Comparison of ENCODE assay signal across 8 cellular contexts in genomic region chr17:47840742-47841487, GRCh38. TPM values are rescaled to one million over a fixed set of nuclear protein-coding genes. Genes with fewer than 3 reads are reported as not detected.
A peak's percentile ranks its signal among the peaks of the same experiment; 100 is the strongest.
DNase-seq lines count a peak whose midpoint lies in the region; ATAC-seq, FAIRE-seq and TF ChIP-seq lines count a peak whose summit lies in the region.

TSS of gene SCRN2 (minus strand) at chr17:47841273. CDS start at chr17:47840843, 430 bp downstream.

- H3K9me3 ChIP-seq in HepG2 (ENCODE audit: low read length) = no peaks in the 10 kb centered on the region

- FAIRE-seq in HepG2 (lab: Jason Lieb, UNC) = peak; percentile 83

- peak within 1 kb of the TSS; percentile 91 for H3K27ac Mint-ChIP-seq in activated CD4-positive, alpha-beta T cell treated with anti-CD3 and anti-CD28 coated beads, Interleukin-2, amount 10 ng/mL, durations not matched to agents 7 days and 5 days

- CTCF ChIA-PET in activated CD4-positive, alpha-beta T cell treated with anti-CD3 and anti-CD28 coated beads, Interleukin-2, amount 10 ng/mL, durations not matched to agents 7 days and 5 days (lab: Charles Lee) = interaction anchor here (0.6 to 19.1 kb wide), 31 partner anchors 9 to 179 kb away, joined by 3 to 344 read pairs (median 5); partner anchors contain the start of genes LRRC46, MRPL10, SP2 and SP6
- CTCF ChIA-PET in HepG2 (lab: Yijun Ruan, JAX; ENCODE audit: low intra/inter-chr PET ratio, low total read pairs) = interaction anchor here (0.6 to 5.6 kb wide), 4 partner anchors 48 to 177 kb away, joined by 3 to 162 read pairs (median 7); partner anchors contain the start of genes CDK5RAP3 and SP2

- intact Hi-C loops in HepG2 (cut with micrococcal nuclease; ENCODE audit: unreplicated experiment) = loop anchor here (1.0 kb wide), 4 partner anchors 49 to 177 kb away; no protein-coding TSS in a partner anchor

- peak within 1 kb of the TSS; percentile 80 to 95 (median 84) for H3K4me3 ChIP-seq in HepG2 (replicated peaks in 1 of 3; ENCODE audit: insufficient read depth in 1 of 3, low read depth in 2 of 3, low read length in 3 of 3)

- POLR2A ChIA-PET in activated CD4-positive, alpha-beta T cell treated with anti-CD3 and anti-CD28 coated beads, Interleukin-2, amount 10 ng/mL, durations not matched to agents 7 days and 5 days (lab: Charles Lee) = interaction anchor here (1.0 kb wide), 1 partner anchor 51 kb away, joined by 3 read pairs; no protein-coding TSS in a partner anchor
- POLR2A ChIA-PET in HepG2 (lab: Yijun Ruan, JAX) = interaction anchor here (0.9 to 2.8 kb wide), 17 partner anchors 10 to 192 kb away, joined by 3 to 56 read pairs (median 5); partner anchors contain the start of genes CDK5RAP3, KPNB1, LRRC46 and MRPL10

- H3K4me3 Mint-ChIP-seq in activated CD4-positive, alpha-beta T cell treated with anti-CD3 and anti-CD28 coated beads, Interleukin-2, amount 10 ng/mL, durations not matched to agents 7 days and 5 days = peak within 1 kb of the TSS; percentile 98

- H3K27ac ChIP-seq in HepG2 (ENCODE audit: extremely low read length, insufficient read depth, low read length) = peak within 1 kb of the TSS; percentile 66

- no peaks in the 10 kb centered on the region for H3K9me3 Mint-ChIP-seq in activated CD4-positive, alpha-beta T cell treated with anti-CD3 and anti-CD28 coated beads, Interleukin-2, amount 10 ng/mL, durations not matched to agents 7 days and 5 days

- TF ChIP-seq POLR2A in GM18951 (IDR thresholded peaks at IDR 0.05; ENCODE audit: extremely low read depth, insufficient read depth, insufficient read length) = peak; percentile 56
- TF ChIP-seq POLR2A in HepG2 (IDR thresholded peaks at IDR 0.05; ENCODE audit: insufficient read depth in 1 of 2, low read depth in 2 of 2, low read length in 2 of 2) = peak; percentile 40 to 78; a peak in 3 of 4 replicates

- peaks cover 17% of the 10 kb centered on the region for H3K27me3 Mint-ChIP-seq in activated CD4-positive, alpha-beta T cell treated with anti-CD3 and anti-CD28 coated beads, Interleukin-2, amount 10 ng/mL, durations not matched to agents 7 days and 5 days

- under 1% methylated on average over 48 of the region's 55 CpGs for WGBS in HepG2 (ENCODE audit: low lambda C conversion rate)

- H3K27me3 ChIP-seq in HepG2 (ENCODE audit: control insufficient read depth in 1 of 2, insufficient read depth in 2 of 2, low read length in 2 of 2) = no peaks in the 10 kb centered on the region; a peak in 1 of 5 replicates

- ATAC-seq in HG03432 (IDR thresholded peaks at IDR 0.05; ENCODE audit: unreplicated experiment) (peak; percentile 88), HepG2 (peak; percentile 86)

- peaks cover 3% of the 10 kb centered on the region for H3K36me3 Mint-ChIP-seq in activated CD4-positive, alpha-beta T cell treated with anti-CD3 and anti-CD28 coated beads, Interleukin-2, amount 10 ng/mL, durations not matched to agents 7 days and 5 days (ENCODE audit: low read depth)

- H2AFZ ChIP-seq in HepG2 (ENCODE audit: low read length) = peak within 1 kb of the TSS; percentile 42

- TF ChIP-seq RAD21 in HepG2 (CRISPR knock-in tag; IDR thresholded peaks at IDR 0.05) = peak; percentile 99

- peaks cover 37% of the 10 kb centered on the region for H3K4me1 Mint-ChIP-seq in activated CD4-positive, alpha-beta T cell treated with anti-CD3 and anti-CD28 coated beads, Interleukin-2, amount 10 ng/mL, durations not matched to agents 7 days and 5 days

- TF ChIP-seq EP300 in HepG2 (IDR thresholded peaks at IDR 0.05; ENCODE audit: low read depth in 2 of 2, low read length in 2 of 2) (0 out of 4 replicates have a peak, but pooled peaks of 1 of the 2 experiments have one; percentile 15), HepG2 (CRISPR knock-in tag; IDR thresholded peaks at IDR 0.05; ENCODE audit: borderline replicate concordance) (no peak)

- no peaks in the 10 kb centered on the region; a peak in 2 of 5 replicates for H3K36me3 ChIP-seq in HepG2 (replicated peaks in 1 of 2; ENCODE audit: control insufficient read depth in 1 of 2, insufficient read depth in 2 of 2, low read length in 2 of 2)

- BruUV-seq in HepG2 (replicated peaks; lab: Mats Ljungman, UMichigan) = TSS peak; percentile 88

- peak within 1 kb of the TSS; percentile 89 for H3K4me2 ChIP-seq in HepG2 (ENCODE audit: low read depth, low read length)

- H3K9ac ChIP-seq in HepG2 (ENCODE audit: insufficient read depth, low read depth, low read length) = peak within 1 kb of the TSS; percentile 84

- peaks cover 10% of the 10 kb centered on the region for H3K79me2 ChIP-seq in HepG2 (ENCODE audit: insufficient read depth, low read length)

- no peaks in the 10 kb centered on the region for H4K20me1 ChIP-seq in HepG2 (ENCODE audit: insufficient read depth, low read length)

- peak; percentile 94 for TF ChIP-seq CTCF in AG09319 (IDR thresholded peaks at IDR 0.05; ENCODE audit: low read depth, low read length)
- peak; percentile 99 for TF ChIP-seq CTCF in HepG2 (CRISPR knock-in tag; IDR thresholded peaks at IDR 0.05)

- H3K4me1 ChIP-seq in HepG2 (ENCODE audit: insufficient read depth, low read length) = peaks cover 72% of the 10 kb centered on the region

- in situ Hi-C loops in GM18951 (cut with MboI; ENCODE audit: low sequenced_read_pairs, unreplicated experiment) = loop anchor here (5.0 kb wide), 1 partner anchor 51 kb away; no protein-coding TSS in a partner anchor
- in situ Hi-C loops in HepG2 (cut with HindIII; ENCODE audit: extremely low pct_ligation_motif_present, low pct_unique_long_range_greater_than_20kb) = loop anchor here (5.0 kb wide), 2 partner anchors 51 to 176 kb away; no protein-coding TSS in a partner anchor

- DNase-seq in AG09319 (ENCODE audit: extremely low read depth, low read depth) = peak; percentile 59
- DNase-seq in NCI-H526 (lab: John Stamatoyannopoulos, UW) = peak; percentile 72 to 95
- DNase-seq in activated CD4-positive, alpha-beta T cell treated with anti-CD3 and anti-CD28 coated beads, Interleukin-2, amount 10 ng/mL, durations not matched to agents 7 days and 5 days = peak; percentile 87
- DNase-seq in dedifferentiated amniotic fluid mesenchymal stem cell (ENCODE audit: extremely low spot score) = peak; percentile 62
- DNase-seq in HepG2 (ENCODE audit: low spot score) = peak; percentile 87
- peak; percentile 90 for DNase-seq in stimulated activated CD4-positive, alpha-beta T cell treated with anti-CD3 and anti-CD28 coated beads, Interleukin-4, amount 100 ng/mL, for 24 hours

TF ChIP-seq in HepG2, 621 proteins besides CTCF, POLR2A, EP300 and RAD21 (continues in another document):
- TF ChIP-seq ZMYM2 (CRISPR knock-in tag; IDR thresholded peaks at IDR 0.05) = no peak
- TF ChIP-seq ZNF672 (CRISPR knock-in tag; IDR thresholded peaks at IDR 0.05) = no peak
- no peak for TF ChIP-seq ZNF652 (CRISPR knock-in tag; IDR thresholded peaks at IDR 0.05; ENCODE audit: borderline replicate concordance, low read depth)
- no peak for TF ChIP-seq ZNF251 (CRISPR knock-in tag; IDR thresholded peaks at IDR 0.05)
- peak; percentile 54; the same call in 1 of the 2 replicates for TF ChIP-seq KDM2A (CRISPR knock-in tag; IDR thresholded peaks at IDR 0.05; ENCODE audit: borderline replicate concordance, low read depth)
- no peak for TF ChIP-seq MIER2 (CRISPR knock-in tag; IDR thresholded peaks at IDR 0.05)
- peak; percentile 95 for TF ChIP-seq XRCC5 (optimal IDR thresholded peaks at IDR 0.05; ENCODE audit: low read length)

RNA-seq across cellular contexts. Expression of gene SCRN2, which starts in this region (rescaled TPM):
- total RNA-seq in activated CD4-positive, alpha-beta T cell treated with anti-CD3 and anti-CD28 coated beads, Interleukin-2, amount 10 ng/mL, durations not matched to agents 7 days and 5 days = 10 to 100 TPM; 26.8 to 33.2 TPM
- total RNA-seq in HepG2 (2016; rRNA removed; fragmentation: Illumina TruSeq; extraction: Trizol) = 15.0 and 29.5 TPM in 2 replicates
- total RNA-seq in HepG2 (2016; cell fraction: cytosol; rRNA removed; fragmentation: Illumina TruSeq; extraction: Trizol; ENCODE audit: low read depth) = 14.0 and 15.6 TPM in 2 replicates
- total RNA-seq in HepG2 (2016; cell fraction: insoluble cytoplasmic fraction; rRNA removed; fragmentation: Illumina TruSeq; extraction: Trizol) = 14.9 and 29.8 TPM in 2 replicates
- 9.4 and 10.4 TPM in 2 replicates for total RNA-seq in HepG2 (2016; cell fraction: membrane; rRNA removed; fragmentation: Illumina TruSeq; extraction: Trizol)
- 38.4 and 39.4 TPM in 2 replicates for total RNA-seq in HepG2 (2016; cell fraction: nucleus; rRNA removed; fragmentation: Illumina TruSeq; extraction: Trizol)
- polyA plus RNA-seq in HepG2 (2011; rRNA removed) = 21.7 and 28.6 TPM in 2 replicates
- 12.8 and 18.6 TPM in 2 replicates for polyA plus RNA-seq in HepG2 (2011; cell fraction: cytosol; rRNA removed)
- polyA plus RNA-seq in HepG2 (2011; cell fraction: nucleus; rRNA removed) = 254 and 255 TPM in 2 replicates
- polyA plus RNA-seq in HepG2 (2012) = 16.2 and 19.4 TPM in 2 replicates
- polyA plus RNA-seq in HepG2 (2016; cell fraction: cytosol; fragmentation: Illumina TruSeq; extraction: Trizol; ENCODE audit: low read depth) = 2.8 and 3.6 TPM in 2 replicates
- polyA plus RNA-seq in HepG2 (2016; cell fraction: insoluble cytoplasmic fraction; fragmentation: Illumina TruSeq; extraction: Trizol; ENCODE audit: low read depth) = 11.1 and 13.6 TPM in 2 replicates
- polyA plus RNA-seq in HepG2 (2016; cell fraction: membrane; fragmentation: Illumina TruSeq; extraction: Trizol; ENCODE audit: low read depth) = 4.4 and 5.4 TPM in 2 replicates
- 76.0 and 78.1 TPM in 2 replicates for polyA plus RNA-seq in HepG2 (2016; cell fraction: nucleus; fragmentation: Illumina TruSeq; extraction: Trizol; ENCODE audit: insufficient read depth, low read depth)
- 22.3 and 32.7 TPM in 2 replicates for polyA minus RNA-seq in HepG2 (2011; rRNA and poly(A)+ RNA removed; ENCODE audit: low replicate concordance)
- polyA minus RNA-seq in HepG2 (2011; cell fraction: cytosol; rRNA and poly(A)+ RNA removed) = 4.6 and 7.0 TPM in 2 replicates
- polyA minus RNA-seq in HepG2 (2011; cell fraction: nucleus; rRNA and poly(A)+ RNA removed) = 42.1 and 48.9 TPM in 2 replicates

Comparison
In these comparisons a context has a peak if more than half of its experiments do, and no peak if none do; other contexts are left out.
1. Peak in every context shown above with its lines: DNase-seq, ATAC-seq, H3K4me3 ChIP-seq and H3K27ac ChIP-seq.